ENCODE assay signal across 8 cellular contexts in genomic region chr6:30357678-30358339, GRCh38. TPM values are rescaled to one million over a fixed set of nuclear protein-coding genes. Genes with fewer than 3 reads are reported as not detected.
DNase-seq lines count a peak whose midpoint lies in the region; ATAC-seq and TF ChIP-seq lines count a peak whose summit lies in the region.

No MANE protein-coding gene starts in this region.

- H3F3A ChIP-seq in neural progenitor cell (ENCODE audit: low read depth): no peaks in the 10 kb centered on the region

- no peaks in the 10 kb centered on the region for H3K36me3 ChIP-seq in Caco-2 (ENCODE audit: control insufficient read depth, insufficient read depth, low read length)
- H3K36me3 ChIP-seq in HUES6 (ENCODE audit: control insufficient read depth, insufficient read depth, low read length): no peaks in the 10 kb centered on the region
- no peaks in the 10 kb centered on the region for H3K36me3 ChIP-seq in Peyer's patch
- no peaks in the 10 kb centered on the region for H3K36me3 ChIP-seq in neural progenitor cell
- H3K36me3 ChIP-seq in tibial artery: no peaks in the 10 kb centered on the region

- peak overlapping the region; percentile 59 for H3K9ac ChIP-seq in HUES6 (ENCODE audit: low read length)
- no peak overlapping the region for H3K9ac ChIP-seq in neural progenitor cell

- no peak for TF ChIP-seq POLR2A in Peyer's patch (IDR thresholded peaks at IDR 0.05)

- H2AFZ ChIP-seq in neural progenitor cell (replicated peaks): peak overlapping the region; percentile 93

- intact Hi-C loops in Caco-2 (cut with micrococcal nuclease; ENCODE audit: unreplicated experiment) (loop anchor here (2.0 to 5.0 kb wide), 2 partner anchors 39 to 121 kb away; no protein-coding TSS in a partner anchor), tibial artery (cut with DNase I; ENCODE audit: low total_unique reads) (no loop called here)

- H3K4me3 ChIP-seq in Caco-2 (ENCODE audit: low read depth, low read length): no peak overlapping the region
- H3K4me3 ChIP-seq in HUES6 (ENCODE audit: low read depth, low read length): peak overlapping the region; percentile 78
- peak overlapping the region; percentile 12 to 44 (median 36) for H3K4me3 ChIP-seq in Peyer's patch
- peak overlapping the region; percentile 62 for H3K4me3 ChIP-seq in neural progenitor cell
- no peak overlapping the region for H3K4me3 ChIP-seq in tibial artery

- H3K9me3 ChIP-seq in Caco-2 (no peaks in the 10 kb centered on the region), HUES6 (ENCODE audit: control insufficient read depth, insufficient read depth, low read depth, low read length) (peaks cover 3% of the 10 kb centered on the region; the same call in 1 of the 2 replicates), Peyer's patch (no peaks in the 10 kb centered on the region), neural progenitor cell (ENCODE audit: low read depth) (no peaks in the 10 kb centered on the region), tibial artery (no peaks in the 10 kb centered on the region)

- H3K4me2 ChIP-seq in neural progenitor cell: peak overlapping the region; percentile 80

- H3K4me1 Mint-ChIP-seq in Caco-2 (ENCODE audit: low read depth, unreplicated experiment): no peaks in the 10 kb centered on the region
- H3K4me1 Mint-ChIP-seq in neural progenitor cell: peaks cover 3% of the 10 kb centered on the region

- H3K4me3 Mint-ChIP-seq in Caco-2 (ENCODE audit: unreplicated experiment): no peak overlapping the region
- peak overlapping the region; percentile 88 for H3K4me3 Mint-ChIP-seq in neural progenitor cell

- H3K4me1 ChIP-seq in Caco-2: no peaks in the 10 kb centered on the region
- H3K4me1 ChIP-seq in HUES6 (ENCODE audit: control insufficient read depth, insufficient read depth, low read length): peaks cover 5% of the 10 kb centered on the region; the same call in 1 of the 2 replicates
- H3K4me1 ChIP-seq in Peyer's patch: no peaks in the 10 kb centered on the region
- H3K4me1 ChIP-seq in foreskin keratinocyte: no peaks in the 10 kb centered on the region
- no peaks in the 10 kb centered on the region for H3K4me1 ChIP-seq in neural progenitor cell
- peaks cover 0 to 10% (median 3%) of the 10 kb centered on the region in 4 donors for H3K4me1 ChIP-seq in tibial artery

- H3K36me3 Mint-ChIP-seq in Caco-2 (ENCODE audit: insufficient read depth, unreplicated experiment) (no peaks in the 10 kb centered on the region), neural progenitor cell (no peaks in the 10 kb centered on the region)

- TF ChIP-seq CTCF in Caco-2 (IDR thresholded peaks at IDR 0.05; ENCODE audit: insufficient read depth in 1 of 2, low read depth in 1 of 2, low read length in 1 of 2, severe bottlenecking in 1 of 2, unreplicated experiment in 1 of 2) (peak; percentile 65 to 69), Peyer's patch (IDR thresholded peaks at IDR 0.05) (peak; percentile 30 to 69 (median 54)), foreskin keratinocyte (conservative IDR thresholded peaks at IDR 0.05) (peak; percentile 82), neural progenitor cell (IDR thresholded peaks at IDR 0.05) (peak; percentile 85), tibial artery (IDR thresholded peaks at IDR 0.05) (peak; percentile 29 to 47)

- H3K27me3 Mint-ChIP-seq in Caco-2 (ENCODE audit: insufficient read depth, unreplicated experiment): peaks cover 22% of the 10 kb centered on the region
- peaks cover 30% of the 10 kb centered on the region for H3K27me3 Mint-ChIP-seq in neural progenitor cell (ENCODE audit: insufficient read depth, low read depth)

- CTCF ChIA-PET in Caco-2 (lab: Charles Lee): interaction anchor here (1.4 kb wide), 1 partner anchor 40 kb away, joined by 5 read pairs; no protein-coding TSS in a partner anchor

- H3K9me3 Mint-ChIP-seq in Caco-2 (ENCODE audit: unreplicated experiment) (no peaks in the 10 kb centered on the region), neural progenitor cell (no peaks in the 10 kb centered on the region)

- BruUV-seq in Caco-2 (replicated peaks; lab: Mats Ljungman, UMichigan): no TSS peak

- POLR2A ChIA-PET in Caco-2 (lab: Charles Lee): no interaction called here

- DNase-seq in Caco-2 (peak; percentile 40 to 49), Peyer's patch (peak in 1 of 3 donors; percentile 78), foreskin keratinocyte (peak; percentile 19 to 49), neural progenitor cell (ENCODE audit: low spot score) (peak; percentile 89), tibial artery (no peak)
- DNase-seq in activated gamma-delta T cell treated with anti-CD3 and anti-CD28 coated beads, Interleukin-2, amount 50 U/mL, for 16 hours (ENCODE audit: low read depth): peak; percentile 22

- H3K27ac ChIP-seq in HUES6 (ENCODE audit: low read depth, low read length) (no peak overlapping the region), Peyer's patch (peak overlapping the region in 1 of 4 donors; percentile 43), foreskin keratinocyte (no peak overlapping the region), neural progenitor cell (no peak overlapping the region), tibial artery (no peak overlapping the region)

- H3K27ac Mint-ChIP-seq in Caco-2 (ENCODE audit: unreplicated experiment): no peak overlapping the region
- no peak overlapping the region for H3K27ac Mint-ChIP-seq in neural progenitor cell

- H3K79me2 ChIP-seq in neural progenitor cell (ENCODE audit: low read depth): no peaks in the 10 kb centered on the region

- no peaks in the 10 kb centered on the region for H4K20me1 ChIP-seq in neural progenitor cell (ENCODE audit: low read depth)

- ATAC-seq in foreskin keratinocyte (peak; percentile 67), GM19467 (IDR thresholded peaks at IDR 0.05; ENCODE audit: unreplicated experiment) (no peak)

- no peaks in the 10 kb centered on the region; the same call in 1 of the 2 replicates for H3K27me3 ChIP-seq in Caco-2 (replicated peaks; ENCODE audit: control insufficient read depth, insufficient read depth, low read length)
- H3K27me3 ChIP-seq in HUES6 (ENCODE audit: control insufficient read depth, insufficient read depth, low read length): peaks cover 37% of the 10 kb centered on the region
- H3K27me3 ChIP-seq in Peyer's patch: peaks cover 0 to 17% of the 10 kb centered on the region in 2 donors
- peaks cover 77% of the 10 kb centered on the region for H3K27me3 ChIP-seq in foreskin keratinocyte
- peaks cover 50% of the 10 kb centered on the region for H3K27me3 ChIP-seq in neural progenitor cell
- H3K27me3 ChIP-seq in tibial artery: peaks cover 0 to 58% of the 10 kb centered on the region in 2 donors

RNA-seq across cellular contexts. Expression of gene RPP21, which starts 12.9 kb away (rescaled TPM):
- 44.2 and 47.5 TPM in 2 replicates for total RNA-seq in Caco-2 (2022)
- 10 to 100 TPM; 40.5 to 86.6 (median 80.8) TPM for total RNA-seq in Peyer's patch
- total RNA-seq in foreskin keratinocyte: 58.5 and 60.8 TPM in 2 replicates
- polyA plus RNA-seq in foreskin keratinocyte: 102 and 105 TPM in 2 replicates
- total RNA-seq in neural progenitor cell (ENCODE audit: low replicate concordance): 38.0 and 89.6 TPM in 2 replicates

RNA-seq across cellular contexts. Expression of gene TRIM39, which starts 31.1 kb away (rescaled TPM):
- 12.7 and 14.5 TPM in 2 replicates for total RNA-seq in Caco-2 (2022)
- 10 to 100 TPM; 10.7 to 23.6 (median 16.4) TPM for total RNA-seq in Peyer's patch
- total RNA-seq in foreskin keratinocyte: 9.3 and 9.5 TPM in 2 replicates
- polyA plus RNA-seq in foreskin keratinocyte: 4.8 and 5.9 TPM in 2 replicates
- 11.0 and 21.2 TPM in 2 replicates for total RNA-seq in neural progenitor cell (ENCODE audit: low replicate concordance)

Comparison
In these comparisons a context has a peak if more than half of its experiments do, and no peak if none do; other contexts are left out.
1. DNase-seq: peak in Caco-2 (2 of 2), activated gamma-delta T cell treated with anti-CD3 and anti-CD28 coated beads, Interleukin-2, amount 50 U/mL, for 16 hours (single experiment), foreskin keratinocyte (2 of 2) and neural progenitor cell (single experiment); none in tibial artery (0 of 2).
2. H3K4me3 ChIP-seq: peak in HUES6 (single experiment), Peyer's patch (4 of 4) and neural progenitor cell (single experiment); none in Caco-2 (single experiment) and tibial artery (0 of 2).
3. Peak in every context shown above with its lines, with median percentiles within 50 percentile points of each other: CTCF ChIP-seq.